ENCODE assay signal across 23 cellular contexts in the genomic region with DNA sequence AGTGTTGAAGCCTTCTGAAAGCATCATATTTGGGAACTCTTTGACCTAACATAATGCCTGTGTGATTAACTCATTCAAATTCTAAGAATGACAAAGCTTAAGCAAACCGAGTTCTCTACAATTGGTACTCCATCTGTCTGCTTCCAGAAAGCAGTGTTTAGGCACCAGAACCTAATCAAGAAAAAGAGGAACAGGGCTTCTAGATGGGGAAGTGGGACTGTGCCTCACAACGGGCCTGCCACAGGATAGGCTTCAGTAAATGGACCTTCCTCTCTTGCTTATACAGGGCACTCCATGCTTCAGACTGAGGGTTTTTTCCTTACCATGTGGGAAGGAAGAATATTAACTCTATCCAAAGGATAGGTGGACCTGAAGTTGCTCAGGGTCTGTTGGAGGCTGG.
"Had no signal": no experiment of that assay in that cellular context is flagged by ENCODE, and none has a peak within 500 bp of the region (broad histone marks: within the 10 kb centered on the region; RNA-seq: fewer than 3 reads in every experiment).

No MANE protein-coding gene starts in this region.

- H3K4me1 ChIP-seq: esophagus squamous epithelium, gastrocnemius medialis, testis, vagina had no signal

- FAIRE-seq: bronchial epithelial cell had no signal

- H3K36me3 ChIP-seq: esophagus squamous epithelium, gastrocnemius medialis, vagina had no signal

- H3K27me3 ChIP-seq: esophagus squamous epithelium, gastrocnemius medialis, testis, vagina had no signal

- H3K9me3 ChIP-seq: gastrocnemius medialis, testis, vagina had no signal

- H3K27ac ChIP-seq: coronary artery, esophagus squamous epithelium, gastrocnemius medialis, testis, vagina had no signal

- DNase-seq: activated CD4-positive, alpha-beta memory T cell treated with anti-CD3 and anti-CD28 coated beads, Interleukin-2, amount 10 ng/mL, durations not matched to agents 7 days and 5 days; activated CD4-positive, alpha-beta T cell treated with anti-CD3 and anti-CD28 coated beads for 4 hours; activated CD4-positive, CD25-positive, alpha-beta regulatory T cell; activated effector memory CD4-positive, alpha-beta T cell treated with Interleukin-2 at 50 U/mL for 16 hours; activated naive CD4-positive, alpha-beta T cell treated with anti-CD3 and anti-CD28 coated beads for 36 hours; activated naive CD8-positive, alpha-beta T cell treated with anti-CD3 and anti-CD28 coated beads, Interleukin-2, amount 10 ng/mL, durations not matched to agents 7 days and 5 days; activated T-cell treated with anti-CD3 and anti-CD28 coated beads, Interleukin-2, amount 50 U/mL, for 72 hours; amygdala; endodermal cell; esophagus squamous epithelium; gastrocnemius medialis; head of caudate nucleus; hypothalamus; left ventricle myocardium superior; retina; stimulated activated CD4-positive, alpha-beta T cell treated with anti-CD3 and anti-CD28 coated beads, Interleukin-2, amount 100 ng/mL, for 48 hours; stimulated activated CD8-positive, alpha-beta memory T cell treated with anti-CD3 and anti-CD28 coated beads, Interleukin-4, amount 100 ng/mL, for 48 hours; stimulated activated naive CD4-positive, alpha-beta T cell; testis had no signal

- H3K4me3 ChIP-seq: coronary artery, esophagus squamous epithelium, gastrocnemius medialis, testis, vagina had no signal

- ATAC-seq: activated T-cell treated with anti-CD3 and anti-CD28 coated beads, Interleukin-2, amount 50 U/mL, for 72 hours; gastrocnemius medialis; left ventricle myocardium superior; natural killer cell treated with Interleukin-12 subunit alpha and Interleukin-12 subunit beta and Interleukin-15 and Interleukin-18, amount 100 ng/mL, for 72 hours had no signal
